ENCODE assay signal across 1 cellular context in genomic region chrX:54785901-54786300, GRCh38.
TF ChIP-seq lines count a peak whose summit lies in the region.

No MANE protein-coding gene starts in this region.

TF ChIP-seq in HCT116, 20 proteins besides CTCF, POLR2A, EP300 and RAD21 (continued from another document):
- no peak for TF ChIP-seq REST (IDR thresholded peaks at IDR 0.05; ENCODE audit: low read depth)
